ENCODE assay signal across 8 cellular contexts in the genomic region with DNA sequence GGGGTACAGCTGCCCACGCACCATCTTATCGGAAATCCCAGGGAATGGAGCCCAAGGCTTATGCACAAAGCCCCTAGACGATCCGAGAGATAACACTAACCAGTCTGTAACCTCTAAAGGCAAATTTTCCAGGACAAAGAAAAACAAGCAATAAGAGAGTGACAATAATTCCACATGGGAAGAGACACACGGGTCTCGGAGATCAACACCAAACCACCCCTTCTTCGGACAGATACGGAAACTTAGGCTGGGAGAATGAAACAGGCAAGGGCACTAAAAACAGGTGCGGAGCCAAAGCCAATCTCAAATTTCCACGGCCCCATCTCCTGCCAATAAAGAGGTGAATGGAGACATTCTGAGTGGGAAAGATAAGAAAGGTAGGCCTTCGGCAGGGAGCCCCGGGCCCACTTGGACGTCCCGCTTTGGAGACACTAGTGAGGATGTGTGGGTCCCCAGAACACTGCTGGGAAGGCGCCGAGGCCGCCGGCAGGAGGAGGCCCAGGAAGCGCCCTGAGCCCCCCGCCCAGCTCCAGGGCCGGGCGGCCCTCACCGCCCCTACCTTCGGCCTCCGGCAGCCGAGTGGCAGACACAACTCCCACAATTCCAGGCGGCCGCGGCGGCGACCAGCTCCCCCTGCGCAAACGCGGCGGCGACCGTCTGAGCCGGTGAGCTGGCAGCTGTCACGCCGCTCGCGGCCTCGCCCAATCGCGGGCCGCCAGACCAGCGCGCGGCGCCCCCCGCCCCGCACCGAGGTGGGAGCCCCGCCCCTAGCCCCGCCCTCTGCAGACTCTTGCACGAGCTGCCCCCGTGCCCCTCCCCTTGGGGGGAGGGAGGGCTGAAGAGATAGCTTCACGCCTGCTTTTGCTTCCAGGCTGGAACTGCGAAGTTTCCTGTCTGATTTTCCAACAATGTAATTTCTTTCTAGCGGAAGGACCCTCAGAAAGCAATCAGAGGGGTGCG.
DNase-seq lines count a peak whose midpoint lies in the region; ATAC-seq lines count a peak whose summit lies in the region.

A gene (minus strand): TSS at position 659 of the 960 bp plus-strand sequence. CDS start 70,525 bp downstream, outside the sequence.

- H3K4me1 Mint-ChIP-seq in effector memory CD8-positive, alpha-beta T cell (ENCODE audit: low read depth in 2 of 2) = peaks cover 13 to 20% of the 10 kb centered on the region in 2 donors
- H3K4me1 Mint-ChIP-seq in memory B cell = peaks cover 13% of the 10 kb centered on the region

- peak; percentile 94 for ATAC-seq in GM21381 (IDR thresholded peaks at IDR 0.05; ENCODE audit: unreplicated experiment)
- peak; percentile 98 for ATAC-seq in effector memory CD8-positive, alpha-beta T cell (replicated peaks)
- peak; percentile 97 for ATAC-seq in memory B cell (ENCODE audit: low read depth)

- H3K36me3 Mint-ChIP-seq in effector memory CD8-positive, alpha-beta T cell (ENCODE audit: insufficient read depth) = peaks cover 4% of the 10 kb centered on the region
- peaks cover 5% of the 10 kb centered on the region for H3K36me3 Mint-ChIP-seq in memory B cell

- peak within 1 kb of the TSS; percentile 92 to 97 for H3K27ac Mint-ChIP-seq in effector memory CD8-positive, alpha-beta T cell
- H3K27ac Mint-ChIP-seq in memory B cell = peak within 1 kb of the TSS; percentile 93

- peak within 1 kb of the TSS; percentile 79 to 86 for H3K4me3 Mint-ChIP-seq in effector memory CD8-positive, alpha-beta T cell
- peak within 1 kb of the TSS; percentile 90 for H3K4me3 Mint-ChIP-seq in memory B cell

- H3K9me3 Mint-ChIP-seq in effector memory CD8-positive, alpha-beta T cell = no peaks in the 10 kb centered on the region
- H3K9me3 Mint-ChIP-seq in memory B cell = no peaks in the 10 kb centered on the region

- DNase-seq in COR-L47 (lab: John Stamatoyannopoulos, UW) (peak; percentile 94), HUDEP-2 (lab: John Stamatoyannopoulos, UW; ENCODE audit: unreplicated experiment in 76 of 76) (peak in 75 of 76 experiments; percentile 53 to 98 (median 94)), NOMO-1 treated with dmso at 0.1 percent for 144 hours (lab: John Stamatoyannopoulos, UW; ENCODE audit: unreplicated experiment) (peak; percentile 83), memory B cell (ENCODE audit: low spot score in 2 of 2) (peak; percentile 88 to 93)
- DNase-seq in activated CD8-positive, alpha-beta memory T cell treated with anti-CD3 and anti-CD28 coated beads for 48 hours (ENCODE audit: low read depth in 2 of 3, low spot score in 2 of 3) = peak; percentile 90 to 96 (median 92)
- DNase-seq in effector memory CD8-positive, alpha-beta T cell = peak; percentile 87 to 90 (median 88)
- peak; percentile 91 for DNase-seq in stimulated activated CD8-positive, alpha-beta memory T cell treated with anti-CD3 and anti-CD28 coated beads, Interleukin-12 subunit alpha, Interleukin-12 subunit beta, amount 100 ng/mL, for 1 hour (ENCODE audit: low read depth)

- peaks cover 0 to 8% of the 10 kb centered on the region in 2 donors for H3K27me3 Mint-ChIP-seq in effector memory CD8-positive, alpha-beta T cell
- no peaks in the 10 kb centered on the region for H3K27me3 Mint-ChIP-seq in memory B cell

Comparison
In these comparisons a context has a peak if more than half of its experiments do, and no peak if none do; other contexts are left out.
1. Peak in every context shown above with its lines: DNase-seq and ATAC-seq.